ENCODE assay signal across 26 cellular contexts in the genomic region with DNA sequence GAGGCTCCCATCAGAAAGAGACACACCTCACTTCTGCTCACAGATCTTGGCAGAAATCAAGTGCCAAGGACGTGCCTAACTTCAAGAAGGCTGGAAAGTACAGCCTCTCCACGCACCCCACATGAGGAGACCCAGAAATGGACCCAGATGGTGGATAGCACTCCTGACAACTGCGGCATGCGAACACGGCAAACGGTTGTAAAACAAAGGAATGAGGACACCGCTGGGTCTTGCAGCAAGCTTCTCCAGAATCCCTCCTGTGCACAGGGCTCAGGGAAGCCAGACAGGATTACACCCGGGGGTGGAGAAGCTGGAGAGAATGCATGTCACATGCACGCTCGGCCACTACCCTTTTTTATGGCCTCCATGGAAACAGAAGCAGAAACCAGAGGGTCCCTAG. TPM values are rescaled to one million over a fixed set of nuclear protein-coding genes. Genes with fewer than 3 reads are reported as not detected.
DNase-seq lines count a peak whose midpoint lies in the region; ATAC-seq and TF ChIP-seq lines count a peak whose summit lies in the region.
"Had no signal": no experiment of that assay in that cellular context is flagged by ENCODE, and none has a peak within 500 bp of the region (broad histone marks: within the 10 kb centered on the region; RNA-seq: fewer than 3 reads in every experiment).

No MANE protein-coding gene starts in this region.

- H3K9me2 ChIP-seq in hepatocyte (replicated peaks; ENCODE audit: insufficient read depth), result no peaks in the 10 kb centered on the region

- no peak for ATAC-seq in HG03378 (IDR thresholded peaks at IDR 0.05; ENCODE audit: unreplicated experiment)
- no peak for ATAC-seq in HG02870 (IDR thresholded peaks at IDR 0.05; ENCODE audit: unreplicated experiment)
- ATAC-seq in gastrocnemius medialis, result no peak
- ATAC-seq: CD8-positive, alpha-beta T cell; HepG2; SK-N-SH treated with all-trans-retinoic acid at 6 μM for 48 hours had no signal

- intact Hi-C loops in gastrocnemius medialis (cut with DNase I; ENCODE audit: low total_unique reads), result no loop called here

- H3K36me3 ChIP-seq in hepatocyte (replicated peaks; ENCODE audit: insufficient read depth, low read depth) (no peaks in the 10 kb centered on the region), osteoblast (ENCODE audit: insufficient read depth, low read length) (no peaks in the 10 kb centered on the region), gastrocnemius medialis (no peaks in the 10 kb centered on the region)
- H3K36me3 ChIP-seq: BLaER1 treated with 17β-estradiol and CSF1 and Interleukin-3, amounts not matched to agents 10 nM and 100 nM had no signal

- TF ChIP-seq CTCF in hepatocyte (IDR thresholded peaks at IDR 0.05; ENCODE audit: poor library complexity), result no peak
- TF ChIP-seq CTCF in osteoblast (IDR thresholded peaks at IDR 0.05; ENCODE audit: extremely low read depth, low read depth, low read length), result no peak
- TF ChIP-seq CTCF in gastrocnemius medialis (IDR thresholded peaks at IDR 0.05 in 4 of 5, conservative IDR thresholded peaks at IDR 0.05 in 1 of 5), result no peak

- H3K4me2 ChIP-seq in hepatocyte (peak overlapping the region; percentile 35), osteoblast (ENCODE audit: insufficient read depth, low read length) (no peak overlapping the region)

- no peak for TF ChIP-seq POLR2A in gastrocnemius medialis (IDR thresholded peaks at IDR 0.05)

- H4K20me1 ChIP-seq in hepatocyte (ENCODE audit: insufficient read depth, poor library complexity, severe bottlenecking), result no peaks in the 10 kb centered on the region
- H4K20me1 ChIP-seq in osteoblast (ENCODE audit: insufficient read depth, low read length), result no peaks in the 10 kb centered on the region

- H3K27ac ChIP-seq in angular gyrus (ENCODE audit: low read depth, low read length), result peak overlapping the region; percentile 73
- H3K27ac ChIP-seq in hepatocyte, result peak overlapping the region; percentile 78
- H3K27ac ChIP-seq in osteoblast (ENCODE audit: low read depth, low read length), result no peak overlapping the region
- no peak overlapping the region for H3K27ac ChIP-seq in gastrocnemius medialis
- H3K27ac ChIP-seq: 22Rv1; BLaER1 treated with 17β-estradiol and CSF1 and Interleukin-3, amounts not matched to agents 10 nM and 100 nM; HL-60 had no signal

- no peak overlapping the region for H3K4me3 ChIP-seq in hepatocyte
- H3K4me3 ChIP-seq in osteoblast (ENCODE audit: insufficient read depth, low read length), result no peak overlapping the region
- H3K4me3 ChIP-seq in gastrocnemius medialis, result no peak overlapping the region
- H3K4me3 ChIP-seq: BLaER1 treated with 17β-estradiol and CSF1 and Interleukin-3, amounts not matched to agents 10 nM and 100 nM had no signal

- WGBS in hepatocyte (ENCODE audit: low lambda C conversion rate, missing lambda C conversion rate), result 39% methylated on average over 10 of the region's 10 CpGs

- peak; percentile 36 for DNase-seq in ELF-1 (ENCODE audit: low read depth, low spot score)
- DNase-seq in hepatocyte (ENCODE audit: low spot score), result peak; percentile 40
- DNase-seq in osteoblast (ENCODE audit: insufficient read length, low spot score, missing footprints), result no peak
- no peak for DNase-seq in AG20443 (ENCODE audit: low spot score)
- no peak for DNase-seq in gastrocnemius medialis
- DNase-seq: ACHN; CD8-positive, alpha-beta T cell; DND-41; HFFc6; KBM-7; MM.1S; NCI-H1048; NCI-H146; NCI-H2029; NCI-H2227 treated with DMSO at 0.1 percent for 48 hours; NCI-H510A treated with DMSO at 0.1 percent for 48 hours; NCI-H774; NK-92 treated with Interleukin-12 subunit alpha and Interleukin-12 subunit beta, amount 100 ng/mL, for 24 hours had no signal

- peaks cover 25% of the 10 kb centered on the region for H3K4me1 ChIP-seq in hepatocyte (ENCODE audit: insufficient read depth)
- H3K4me1 ChIP-seq in osteoblast (ENCODE audit: insufficient read depth, low read length), result peaks cover 10% of the 10 kb centered on the region
- peaks cover 0 to under 1% of the 10 kb centered on the region in 2 donors for H3K4me1 ChIP-seq in gastrocnemius medialis

- H2AFZ ChIP-seq in hepatocyte (no peak overlapping the region), osteoblast (ENCODE audit: low read length) (peak overlapping the region; percentile 25)

- no peaks in the 10 kb centered on the region for H3K79me2 ChIP-seq in hepatocyte
- no peaks in the 10 kb centered on the region for H3K79me2 ChIP-seq in osteoblast (ENCODE audit: insufficient read depth, low read length)

- H3K9me3 ChIP-seq in hepatocyte (ENCODE audit: low read depth), result no peaks in the 10 kb centered on the region
- H3K9me3 ChIP-seq in osteoblast (ENCODE audit: low read depth, low read length), result no peaks in the 10 kb centered on the region
- no peaks in the 10 kb centered on the region for H3K9me3 ChIP-seq in gastrocnemius medialis

- in situ Hi-C loops in gastrocnemius medialis (cut with MboI; ENCODE audit: low sequenced_read_pairs in 4 of 4), result no loop called here

- H3K27me3 ChIP-seq in hepatocyte (no peaks in the 10 kb centered on the region), osteoblast (ENCODE audit: insufficient read depth, low read length) (peaks cover 4% of the 10 kb centered on the region), gastrocnemius medialis (peaks cover 0 to 6% (median 0%) of the 10 kb centered on the region in 3 donors)

RNA-seq across cellular contexts. Expression of gene SIRPA, which starts 59.7 kb away (rescaled TPM):
- total RNA-seq in hepatocyte (14.0 and 16.0 TPM in 2 replicates), osteoblast (13.8 and 15.9 TPM in 2 replicates), gastrocnemius medialis (10 to 100 TPM; 14.6 to 62.0 (median 20.6) TPM)
- 14.4 and 18.6 TPM in 2 replicates for polyA plus RNA-seq in hepatocyte
- total RNA-seq: CD8-positive, alpha-beta T cell had no signal

Comparison
In these comparisons a context has a peak if more than half of its experiments do, and no peak if none do; other contexts are left out.
1. DNase-seq: peak in ELF-1 (single experiment) and hepatocyte (single experiment); none in osteoblast (single experiment), AG20443 (single experiment) and gastrocnemius medialis (0 of 2).
2. H3K27ac ChIP-seq: peak in angular gyrus (single experiment) and hepatocyte (single experiment); none in osteoblast (single experiment) and gastrocnemius medialis (0 of 4).